Comparison of ENCODE assay signal across 8 cellular contexts in the genomic region with DNA sequence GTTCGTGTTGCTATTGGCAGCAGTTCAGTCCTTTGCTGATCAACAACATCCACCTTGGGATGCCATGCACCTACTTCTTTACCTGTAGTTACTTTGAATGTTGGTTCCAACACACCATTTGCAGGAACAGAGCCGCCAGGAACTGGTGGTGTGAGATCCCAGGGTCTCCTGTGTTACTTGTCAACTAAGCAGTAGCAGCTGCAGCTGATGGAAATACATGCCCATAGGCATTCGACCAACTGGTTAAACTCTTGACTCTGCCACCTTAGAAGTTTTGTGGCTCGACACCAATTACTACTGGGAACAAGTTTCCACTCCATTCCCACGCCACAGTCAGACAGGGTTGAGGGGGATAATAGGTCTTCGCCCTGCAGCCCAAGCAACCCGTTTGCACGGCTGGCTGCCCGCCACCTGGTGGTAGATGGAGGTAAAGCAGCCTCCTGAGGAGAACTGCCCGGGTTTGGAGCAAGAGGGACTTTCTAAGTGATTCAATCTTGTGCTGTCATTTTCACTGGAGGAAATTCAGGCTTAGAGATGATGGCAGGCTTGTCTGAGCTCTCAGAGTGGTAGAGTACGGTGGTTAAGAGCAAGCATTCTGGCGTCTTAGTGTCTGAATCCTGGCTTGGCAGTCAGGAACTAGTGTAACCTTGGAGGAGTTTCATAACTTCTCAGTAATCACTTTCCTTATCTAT.
DNase-seq lines count a peak whose midpoint lies in the region; ATAC-seq and TF ChIP-seq lines count a peak whose summit lies in the region.

No MANE protein-coding gene starts in this region.

- H3K9me3 ChIP-seq in right cardiac atrium (ENCODE audit: control insufficient read depth, low read length) (no peaks in the 10 kb centered on the region), sigmoid colon (no peaks in the 10 kb centered on the region)

- no peak for TF ChIP-seq POLR2A in sigmoid colon (IDR thresholded peaks at IDR 0.05)

- H3K4me3 ChIP-seq in right cardiac atrium (ENCODE audit: low read length) (no peak overlapping the region), sigmoid colon (no peak overlapping the region)

- H3K27ac ChIP-seq in right cardiac atrium (ENCODE audit: low read length) (no peak overlapping the region), sigmoid colon (no peak overlapping the region)

- H3K36me3 ChIP-seq in sigmoid colon, result no peaks in the 10 kb centered on the region

- DNase-seq in Daoy (ENCODE audit: low read depth) (peak; percentile 52), M059J (ENCODE audit: low read depth) (peak; percentile 55), T-helper 9 cell (peak; percentile 82), amygdala (lab: John Stamatoyannopoulos, UW) (peak in 53 of 56 donors; percentile 8 to 87 (median 50)), right cardiac atrium (peak; percentile 72 to 87 (median 85)), sigmoid colon (peak; percentile 84)

- TF ChIP-seq EP300 in sigmoid colon (IDR thresholded peaks at IDR 0.05), result no peak

- intact Hi-C loops in right cardiac atrium (cut with DNase I), result loop anchor here (2.0 to 10.0 kb wide), 4 partner anchors 42 to 240 kb away; no protein-coding TSS in a partner anchor
- intact Hi-C loops in sigmoid colon (cut with DNase I), result loop anchor here (1.0 to 2.0 kb wide), 2 partner anchors 238 to 306 kb away; a partner anchor contains a TSS

- peak; percentile 63 for ATAC-seq in GM21576 (IDR thresholded peaks at IDR 0.05; ENCODE audit: unreplicated experiment)
- peak; percentile 61 to 80 for ATAC-seq in right cardiac atrium
- ATAC-seq in GM21367 (IDR thresholded peaks at IDR 0.05; ENCODE audit: unreplicated experiment), result no peak

- peak; percentile 62 to 97 (median 90) for TF ChIP-seq CTCF in sigmoid colon (IDR thresholded peaks at IDR 0.05)

- no peaks in the 10 kb centered on the region for H3K27me3 ChIP-seq in right cardiac atrium (ENCODE audit: control insufficient read depth, insufficient read depth)
- H3K27me3 ChIP-seq in sigmoid colon, result no peaks in the 10 kb centered on the region

- H3K4me1 ChIP-seq in right cardiac atrium (ENCODE audit: control insufficient read depth, insufficient read depth, low read length), result no peaks in the 10 kb centered on the region
- H3K4me1 ChIP-seq in sigmoid colon, result peaks cover 0 to 10% (median 3%) of the 10 kb centered on the region in 4 donors

- WGBS in right cardiac atrium, result 17% methylated on average over 12 of the region's 12 CpGs
- WGBS in sigmoid colon, 2 donors, result 13 to 19% methylated on average over 12 of the region's 12 CpGs
